ENCODE assay signal across 23 cellular contexts in genomic region chr5:169192572-169192971, GRCh38.
A peak's percentile ranks its signal among the peaks of the same experiment; 100 is the strongest.
DNase-seq lines count a peak whose midpoint lies in the region; ATAC-seq, FAIRE-seq and TF ChIP-seq lines count a peak whose summit lies in the region.
"Had no signal": no experiment of that assay in that cellular context is flagged by ENCODE, and none has a peak within 500 bp of the region (broad histone marks: within the 10 kb centered on the region; RNA-seq: fewer than 3 reads in every experiment).

No MANE protein-coding gene starts in this region.

- no peak overlapping the region for H2AFZ ChIP-seq in SK-N-SH (ENCODE audit: low read depth)

- no peaks in the 10 kb centered on the region for H3K9me3 ChIP-seq in breast epithelium
- no peaks in the 10 kb centered on the region for H3K9me3 ChIP-seq in SK-N-SH
- H3K9me3 ChIP-seq: A549; BLaER1 treated with 17β-estradiol and CSF1 and Interleukin-3, amounts not matched to agents 10 nM and 100 nM; Caco-2 had no signal

- H3K27ac Mint-ChIP-seq in MCF 10A (ENCODE audit: low read depth, unreplicated experiment), result no peak overlapping the region
- H3K27ac Mint-ChIP-seq: B cell; CD4-positive, alpha-beta T cell; CD8-positive, alpha-beta T cell had no signal

- no peak for FAIRE-seq in bronchial epithelial cell (lab: Jason Lieb, UNC)
- no peak for FAIRE-seq in GM19239 (lab: Jason Lieb, UNC)
- FAIRE-seq: A549, D721Med, G401.6, GM12891 had no signal

- H3K36me3 ChIP-seq in breast epithelium, result no peaks in the 10 kb centered on the region
- no peaks in the 10 kb centered on the region for H3K36me3 ChIP-seq in bronchial epithelial cell (ENCODE audit: control insufficient read depth, insufficient read depth, low read length)
- H3K36me3 ChIP-seq in SK-N-SH (replicated peaks in 1 of 2; ENCODE audit: control insufficient read depth in 1 of 2, insufficient read depth in 2 of 2, low read length in 1 of 2), result peaks cover 8 to 19% of the 10 kb centered on the region in 2 experiments
- H3K36me3 ChIP-seq: BLaER1 treated with 17β-estradiol and CSF1 and Interleukin-3, amounts not matched to agents 10 nM and 100 nM had no signal

- H3K27me3 ChIP-seq in breast epithelium (no peaks in the 10 kb centered on the region), bronchial epithelial cell (ENCODE audit: control insufficient read depth, insufficient read depth, low read length) (no peaks in the 10 kb centered on the region), SK-N-SH (ENCODE audit: insufficient read depth) (no peaks in the 10 kb centered on the region)
- H3K27me3 ChIP-seq: BLaER1 treated with 17β-estradiol and CSF1 and Interleukin-3, amounts not matched to agents 10 nM and 100 nM had no signal

- H3K4me1 Mint-ChIP-seq in MCF 10A (ENCODE audit: insufficient read depth, unreplicated experiment), result no peaks in the 10 kb centered on the region
- H3K4me1 Mint-ChIP-seq: B cell had no signal

- 65% methylated on average over 3 of the region's 3 CpGs for WGBS in SK-N-SH (ENCODE audit: low lambda C conversion rate)

- ATAC-seq in esophagus mucosa, result peak; percentile 55
- ATAC-seq: A549; CD8-positive, alpha-beta T cell had no signal

- no peak overlapping the region for H3K27ac ChIP-seq in breast epithelium
- H3K27ac ChIP-seq in SK-N-SH (ENCODE audit: low read depth in 2 of 2, low read length in 1 of 2), result no peak overlapping the region
- H3K27ac ChIP-seq: 22Rv1; A549; BLaER1 treated with 17β-estradiol and CSF1 and Interleukin-3, amounts not matched to agents 10 nM and 100 nM; C4-2B had no signal

- intact Hi-C loops in MCF 10A (cut with micrococcal nuclease) (no loop called here), breast epithelium (cut with DNase I; ENCODE audit: low total_unique reads) (loop anchor here (10.0 kb wide), 1 partner anchor 198 kb away; no protein-coding TSS in a partner anchor)

- H4K20me1 ChIP-seq in SK-N-SH (ENCODE audit: insufficient read depth), result peaks cover 4% of the 10 kb centered on the region
- H4K20me1 ChIP-seq: BLaER1 treated with 17β-estradiol and CSF1 and Interleukin-3, amounts not matched to agents 10 nM and 100 nM had no signal

- CTCF ChIA-PET in MCF 10A (lab: Yijun Ruan, JAX), result interaction anchor here (0.6 kb wide), 1 partner anchor 508 kb away, joined by 3 read pairs; no protein-coding TSS in a partner anchor
- CTCF ChIA-PET in SK-N-SH (lab: Yijun Ruan, JAX), result interaction anchor here (1.1 kb wide), 1 partner anchor 27 kb away, joined by 3 read pairs; no protein-coding TSS in a partner anchor

- no peak for TF ChIP-seq RAD21 in SK-N-SH (IDR thresholded peaks at IDR 0.05; ENCODE audit: low read length)

- POLR2A ChIA-PET in MCF 10A (lab: Yijun Ruan, JAX), result no interaction called here
- POLR2A ChIA-PET in SK-N-SH (lab: Yijun Ruan, JAX), result no interaction called here

- peaks cover 3% of the 10 kb centered on the region for H3F3A ChIP-seq in SK-N-SH (replicated peaks; ENCODE audit: insufficient read depth)

- H3K9me3 Mint-ChIP-seq in MCF 10A (ENCODE audit: unreplicated experiment), result peaks cover 8% of the 10 kb centered on the region
- H3K9me3 Mint-ChIP-seq: CD4-positive, alpha-beta T cell; CD8-positive, alpha-beta T cell had no signal

- no peak overlapping the region for H3K4me2 ChIP-seq in SK-N-SH
- H3K4me2 ChIP-seq: A549; BLaER1 treated with 17β-estradiol and CSF1 and Interleukin-3, amounts not matched to agents 10 nM and 100 nM had no signal

- no TSS peak for BruUV-seq in MCF 10A (replicated peaks; lab: Mats Ljungman, UMichigan)

- no peaks in the 10 kb centered on the region for H3K4me1 ChIP-seq in breast epithelium
- H3K4me1 ChIP-seq in SK-N-SH (ENCODE audit: control insufficient read depth in 1 of 2, insufficient read depth in 2 of 2, low read depth in 1 of 2, low read length in 1 of 2), result peaks cover 0 to 2% of the 10 kb centered on the region in 2 experiments; a peak in 1 of 4 replicates
- H3K4me1 ChIP-seq: BLaER1 treated with 17β-estradiol and CSF1 and Interleukin-3, amounts not matched to agents 10 nM and 100 nM; Caco-2 had no signal

- DNase-seq in MCF 10A (ENCODE audit: unreplicated experiment) (peak; percentile 22), breast epithelium (ENCODE audit: low spot score in 2 of 2) (no peak), bronchial epithelial cell (ENCODE audit: low read depth) (peak; percentile 54), putamen (ENCODE audit: low spot score) (peak; percentile 48), GM19239 (ENCODE audit: insufficient read length, low spot score) (no peak), NCI-H774 (lab: John Stamatoyannopoulos, UW) (no peak), SK-N-SH (no peak)
- DNase-seq: AML-193; Caco-2; Calu3; CD4-positive, alpha-beta T cell; CD8-positive, alpha-beta T cell; DMS79 treated with DMSO at 0.1 percent for 48 hours; GF-D8 had no signal

- H3K79me2 ChIP-seq in SK-N-SH (ENCODE audit: insufficient read depth), result no peaks in the 10 kb centered on the region; the same call in none of the 2 replicates

- no peak for TF ChIP-seq POLR2A in breast epithelium (IDR thresholded peaks at IDR 0.05)

- no peaks in the 10 kb centered on the region for H3K27me3 Mint-ChIP-seq in MCF 10A (ENCODE audit: insufficient read depth, unreplicated experiment)
- H3K27me3 Mint-ChIP-seq: CD4-positive, alpha-beta T cell had no signal

- TF ChIP-seq CTCF in MCF 10A (IDR thresholded peaks at IDR 0.05; ENCODE audit: unreplicated experiment) (no peak), breast epithelium (IDR thresholded peaks at IDR 0.05) (no peak), bronchial epithelial cell (IDR thresholded peaks at IDR 0.05; ENCODE audit: insufficient read depth, low read length, severe bottlenecking) (no peak), SK-N-SH (IDR thresholded peaks at IDR 0.05) (no peak)

- H3K4me3 ChIP-seq in breast epithelium (no peak overlapping the region), bronchial epithelial cell (ENCODE audit: low read depth, low read length) (no peak overlapping the region), SK-N-SH (ENCODE audit: low read depth in 2 of 2, low read length in 1 of 2) (no peak overlapping the region)
- H3K4me3 ChIP-seq: A549; BLaER1 treated with 17β-estradiol and CSF1 and Interleukin-3, amounts not matched to agents 10 nM and 100 nM had no signal

- no peaks in the 10 kb centered on the region for H3K9me2 ChIP-seq in SK-N-SH

- H3K36me3 Mint-ChIP-seq in MCF 10A (ENCODE audit: insufficient read depth, unreplicated experiment), result no peaks in the 10 kb centered on the region
- H3K36me3 Mint-ChIP-seq: CD8-positive, alpha-beta T cell had no signal

- no peak for TF ChIP-seq EP300 in SK-N-SH (IDR thresholded peaks at IDR 0.05; ENCODE audit: borderline replicate concordance in 1 of 2, low read depth in 1 of 2, low read length in 1 of 2)

- H3K9ac ChIP-seq in SK-N-SH, result no peak overlapping the region
- H3K9ac ChIP-seq: BLaER1 treated with 17β-estradiol and CSF1 and Interleukin-3, amounts not matched to agents 10 nM and 100 nM had no signal

- no peak overlapping the region for H3K4me3 Mint-ChIP-seq in MCF 10A (ENCODE audit: unreplicated experiment)
- H3K4me3 Mint-ChIP-seq: B cell; CD4-positive, alpha-beta T cell; CD8-positive, alpha-beta T cell had no signal

TF ChIP-seq in SK-N-SH, 30 proteins besides CTCF, POLR2A, EP300 and RAD21:
- TF ChIP-seq ZBTB33 (IDR thresholded peaks at IDR 0.05; ENCODE audit: borderline replicate concordance, low read depth), result no peak

Comparison
In these comparisons a context has a peak if more than half of its experiments do, and no peak if none do; other contexts are left out.
1. DNase-seq: peak in MCF 10A (single experiment), bronchial epithelial cell (single experiment) and putamen (single experiment); none in breast epithelium (0 of 2), GM19239 (single experiment), NCI-H774 (single experiment) and SK-N-SH (single experiment).